ENCODE assay signal across 16 cellular contexts in the genomic region with DNA sequence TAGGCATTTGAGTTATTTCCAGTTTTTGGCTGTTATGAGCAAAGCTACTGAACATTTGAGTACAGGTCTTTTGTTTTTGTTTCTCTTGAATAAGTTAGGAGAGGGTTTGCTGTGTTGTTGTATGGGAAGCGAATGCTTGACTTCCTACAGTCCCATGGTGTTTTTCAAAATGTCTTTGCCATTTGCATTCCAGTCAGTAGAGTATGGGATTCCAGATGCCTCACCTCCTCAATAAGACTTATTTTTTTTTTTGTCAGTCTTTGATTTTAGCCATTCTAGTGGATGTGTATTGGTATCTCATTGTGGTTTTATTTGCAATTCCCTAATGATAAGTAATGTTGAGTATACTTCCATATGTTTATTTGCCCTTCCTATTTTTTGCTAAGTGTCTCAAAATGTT. TPM values are rescaled to one million over a fixed set of nuclear protein-coding genes. Genes with fewer than 3 reads are reported as not detected.
A peak's percentile ranks its signal among the peaks of the same experiment; 100 is the strongest.
DNase-seq lines count a peak whose midpoint lies in the region; ATAC-seq and TF ChIP-seq lines count a peak whose summit lies in the region.
"Had no signal": no experiment of that assay in that cellular context is flagged by ENCODE, and none has a peak within 500 bp of the region (broad histone marks: within the 10 kb centered on the region; RNA-seq: fewer than 3 reads in every experiment).

No MANE protein-coding gene starts in this region.

- no peaks in the 10 kb centered on the region for H3K27me3 Mint-ChIP-seq in activated CD4-positive, alpha-beta T cell treated with anti-CD3 and anti-CD28 coated beads for 36 hours
- no peaks in the 10 kb centered on the region for H3K27me3 Mint-ChIP-seq in central memory CD8-positive, alpha-beta T cell
- no peaks in the 10 kb centered on the region for H3K27me3 Mint-ChIP-seq in nephron progenitor cell (ENCODE audit: low read depth, poor library complexity)

- intact Hi-C loops in activated CD4-positive, alpha-beta T cell treated with anti-CD3 and anti-CD28 coated beads for 36 hours (cut with DNase I, micrococcal nuclease): no loop called here

- H3K4me3 Mint-ChIP-seq in activated CD4-positive, alpha-beta T cell treated with anti-CD3 and anti-CD28 coated beads for 36 hours: no peak overlapping the region
- peak overlapping the region; percentile 42 for H3K4me3 Mint-ChIP-seq in central memory CD8-positive, alpha-beta T cell
- no peak overlapping the region for H3K4me3 Mint-ChIP-seq in nephron progenitor cell
- H3K4me3 Mint-ChIP-seq: T-helper 2 cell treated with Interferon-gamma antibody and Interleukin-4, amounts not matched to agents 5 μg/mL and 100 μg/mL, for 36 hours had no signal

- peaks cover 87% of the 10 kb centered on the region for H3K4me1 Mint-ChIP-seq in activated CD4-positive, alpha-beta T cell treated with anti-CD3 and anti-CD28 coated beads for 36 hours
- peaks cover 80% of the 10 kb centered on the region for H3K4me1 Mint-ChIP-seq in central memory CD8-positive, alpha-beta T cell
- peaks cover 8% of the 10 kb centered on the region for H3K4me1 Mint-ChIP-seq in nephron progenitor cell

- peaks cover 15% of the 10 kb centered on the region for H3K36me3 Mint-ChIP-seq in activated CD4-positive, alpha-beta T cell treated with anti-CD3 and anti-CD28 coated beads for 36 hours (ENCODE audit: low read depth)
- peaks cover 8% of the 10 kb centered on the region for H3K36me3 Mint-ChIP-seq in central memory CD8-positive, alpha-beta T cell (ENCODE audit: insufficient read depth)
- H3K36me3 Mint-ChIP-seq in nephron progenitor cell (ENCODE audit: low read depth): peaks cover 92% of the 10 kb centered on the region

- peaks cover 1% of the 10 kb centered on the region for H3K9me3 Mint-ChIP-seq in activated CD4-positive, alpha-beta T cell treated with anti-CD3 and anti-CD28 coated beads for 36 hours (ENCODE audit: low read depth)
- H3K9me3 Mint-ChIP-seq in central memory CD8-positive, alpha-beta T cell: no peaks in the 10 kb centered on the region
- peaks cover 53% of the 10 kb centered on the region for H3K9me3 Mint-ChIP-seq in nephron progenitor cell
- H3K9me3 Mint-ChIP-seq: T-helper 2 cell treated with Interferon-gamma antibody and Interleukin-4, amounts not matched to agents 5 μg/mL and 100 μg/mL, for 36 hours had no signal

- peak overlapping the region; percentile 64 for H3K27ac Mint-ChIP-seq in activated CD4-positive, alpha-beta T cell treated with anti-CD3 and anti-CD28 coated beads for 36 hours
- peak overlapping the region; percentile 22 for H3K27ac Mint-ChIP-seq in central memory CD8-positive, alpha-beta T cell (ENCODE audit: low read depth)
- peak overlapping the region; percentile 68 for H3K27ac Mint-ChIP-seq in nephron progenitor cell
- H3K27ac Mint-ChIP-seq: T-helper 2 cell treated with Interferon-gamma antibody and Interleukin-4, amounts not matched to agents 5 μg/mL and 100 μg/mL, for 36 hours had no signal

- no peak for DNase-seq in activated CD4-positive, alpha-beta T cell treated with anti-CD3 and anti-CD28 coated beads for 36 hours
- no peak for DNase-seq in activated CD4-positive, alpha-beta T cell treated with anti-CD3 and anti-CD28 coated beads for 4 hours
- DNase-seq in HCEC 1CT (peak; percentile 45), nephron progenitor cell (no peak), NCI-H526 (lab: John Stamatoyannopoulos, UW) (no peak)
- DNase-seq in central memory CD8-positive, alpha-beta T cell (ENCODE audit: low spot score in 2 of 2): no peak
- DNase-seq: activated gamma-delta T cell; central memory CD4-positive, alpha-beta T cell; kidney glomerular epithelial cell; NCI-H187 treated with DMSO at 0.1 percent for 48 hours; right lobe of liver; stimulated activated CD4-positive, alpha-beta T cell treated with anti-CD3 and anti-CD28 coated beads, Interleukin-4, amount 100 ng/mL, for 24 hours; stimulated activated naive CD4-positive, alpha-beta T cell had no signal

- ATAC-seq in activated CD4-positive, alpha-beta T cell treated with anti-CD3 and anti-CD28 coated beads for 36 hours: no peak
- no peak for ATAC-seq in central memory CD8-positive, alpha-beta T cell (replicated peaks; ENCODE audit: extremely low read depth, poor library complexity, severe bottlenecking)
- ATAC-seq in HG03139 (IDR thresholded peaks at IDR 0.05; ENCODE audit: unreplicated experiment) (no peak), GM18870 (IDR thresholded peaks at IDR 0.05; ENCODE audit: unreplicated experiment) (no peak)
- ATAC-seq: right lobe of liver had no signal

- POLR2A ChIA-PET in activated CD4-positive, alpha-beta T cell treated with anti-CD3 and anti-CD28 coated beads for 36 hours (lab: Charles Lee): interaction anchor here (0.8 kb wide), 1 partner anchor 19 kb away, joined by 3 read pairs; a partner anchor contains a TSS

- no peak for TF ChIP-seq CTCF in nephron progenitor cell (IDR thresholded peaks at IDR 0.05)

- CTCF ChIA-PET in activated CD4-positive, alpha-beta T cell treated with anti-CD3 and anti-CD28 coated beads for 36 hours (lab: Charles Lee): no interaction called here

RNA-seq across cellular contexts. Expression of a gene that starts 19.4 kb away (rescaled TPM):
- total RNA-seq in activated CD4-positive, alpha-beta T cell treated with anti-CD3 and anti-CD28 coated beads for 36 hours: 10 to 100 TPM; 34.8 to 47.6 TPM
